8 cellular contexts compared by ENCODE assay signal in genomic region chr10:8054243-8054497, GRCh38. TPM values are rescaled to one million over a fixed set of nuclear protein-coding genes. Genes with fewer than 3 reads are reported as not detected.
DNase-seq lines count a peak whose midpoint lies in the region; ATAC-seq and TF ChIP-seq lines count a peak whose summit lies in the region.

No MANE protein-coding gene starts in this region.

- no peak for TF ChIP-seq CTCF in AG04449 (IDR thresholded peaks at IDR 0.05; ENCODE audit: insufficient read depth, low read length, missing control alignments)
- TF ChIP-seq CTCF in neural progenitor cell (IDR thresholded peaks at IDR 0.05): no peak

- H3K4me3 ChIP-seq in AG04449 (ENCODE audit: low read depth, low read length) (peak overlapping the region; percentile 57), duodenal mucosa (ENCODE audit: low read depth in 1 of 2, low read length in 2 of 2) (peak overlapping the region; percentile 60 to 66), neural progenitor cell (peak overlapping the region; percentile 48)

- peaks cover 60% of the 10 kb centered on the region for H3F3A ChIP-seq in neural progenitor cell (ENCODE audit: low read depth)

- peak; percentile 12 for ATAC-seq in GM19397 (IDR thresholded peaks at IDR 0.05; ENCODE audit: unreplicated experiment)

- POLR2A ChIA-PET in AG04449 (lab: Yijun Ruan, JAX): no interaction called here

- H3K4me3 Mint-ChIP-seq in neural progenitor cell: peak overlapping the region; percentile 88

- peaks cover 32% of the 10 kb centered on the region for H3K4me1 Mint-ChIP-seq in neural progenitor cell

- CTCF ChIA-PET in AG04449 (lab: Yijun Ruan, JAX): no interaction called here

- H3K4me1 ChIP-seq in duodenal mucosa (ENCODE audit: control insufficient read depth in 1 of 2, insufficient read depth in 2 of 2, low read length in 2 of 2): peaks cover 16 to 38% of the 10 kb centered on the region in 2 donors
- peaks cover 53% of the 10 kb centered on the region for H3K4me1 ChIP-seq in neural progenitor cell

- H3K36me3 ChIP-seq in duodenal mucosa (ENCODE audit: control insufficient read depth in 1 of 2, insufficient read depth in 2 of 2, low read length in 2 of 2) (no peaks in the 10 kb centered on the region), neural progenitor cell (no peaks in the 10 kb centered on the region)

- peak overlapping the region; percentile 80 for H3K4me2 ChIP-seq in neural progenitor cell

- no peaks in the 10 kb centered on the region for H3K9me3 Mint-ChIP-seq in neural progenitor cell

- H3K27ac ChIP-seq in duodenal mucosa (ENCODE audit: low read depth, low read length) (no peak overlapping the region), neural progenitor cell (no peak overlapping the region)

- H3K27ac Mint-ChIP-seq in neural progenitor cell: no peak overlapping the region

- H3K9ac ChIP-seq in duodenal mucosa (ENCODE audit: low read depth in 1 of 2, low read length in 2 of 2) (no peak overlapping the region), neural progenitor cell (no peak overlapping the region)

- peaks cover 67% of the 10 kb centered on the region for H3K27me3 Mint-ChIP-seq in neural progenitor cell (ENCODE audit: insufficient read depth, low read depth)

- H3K79me2 ChIP-seq in neural progenitor cell (ENCODE audit: low read depth): no peaks in the 10 kb centered on the region

- H3K27me3 ChIP-seq in duodenal mucosa (ENCODE audit: control insufficient read depth in 1 of 2, insufficient read depth in 2 of 2, low read length in 2 of 2): peaks cover 69 to 85% of the 10 kb centered on the region in 2 donors
- peaks cover 100% of the 10 kb centered on the region for H3K27me3 ChIP-seq in neural progenitor cell

- H2AFZ ChIP-seq in neural progenitor cell (replicated peaks): no peak overlapping the region

- H4K20me1 ChIP-seq in neural progenitor cell (ENCODE audit: low read depth): peaks cover 93% of the 10 kb centered on the region

- H3K9me3 ChIP-seq in duodenal mucosa (ENCODE audit: control insufficient read depth in 1 of 2, low read length in 2 of 2) (no peaks in the 10 kb centered on the region), neural progenitor cell (ENCODE audit: low read depth) (no peaks in the 10 kb centered on the region)

- DNase-seq in AG04449 (ENCODE audit: low read depth, low spot score): no peak
- DNase-seq in HK-2 (ENCODE audit: unreplicated experiment): peak; percentile 19
- DNase-seq in neural progenitor cell (ENCODE audit: low spot score): no peak
- DNase-seq in NCI-H128 (lab: John Stamatoyannopoulos, UW; ENCODE audit: unreplicated experiment): no peak
- no peak for DNase-seq in NK-92 treated with Interleukin-12 subunit alpha and Interleukin-12 subunit beta, amount 100 ng/mL, for 24 hours (lab: John Stamatoyannopoulos, UW)
- no peak for DNase-seq in stimulated activated CD8-positive, alpha-beta memory T cell treated with anti-CD3 and anti-CD28 coated beads, Interleukin-4, amount 100 ng/mL, for 48 hours

- no peaks in the 10 kb centered on the region for H3K36me3 Mint-ChIP-seq in neural progenitor cell

RNA-seq across cellular contexts. Expression of gene GATA3, which starts 0.3 kb away (rescaled TPM):
- total RNA-seq in neural progenitor cell (ENCODE audit: low replicate concordance): 0.09 TPM in 1 of 2 replicates, not detected in the other
